14 cellular contexts compared by ENCODE assay signal in genomic region chr7:99943641-99944507, GRCh38. TPM values are rescaled to one million over a fixed set of nuclear protein-coding genes. Genes with fewer than 3 reads are reported as not detected.
DNase-seq lines count a peak whose midpoint lies in the region; ATAC-seq lines count a peak whose summit lies in the region.
"Had no signal": no experiment of that assay in that cellular context is flagged by ENCODE, and none has a peak within 500 bp of the region (broad histone marks: within the 10 kb centered on the region; RNA-seq: fewer than 3 reads in every experiment).

No MANE protein-coding gene starts in this region.

- peaks cover 16% of the 10 kb centered on the region for H3K4me1 ChIP-seq in HUES6 (ENCODE audit: control insufficient read depth, insufficient read depth, low read length)
- H3K4me1 ChIP-seq: adrenal gland had no signal

- POLR2A ChIA-PET in T-cell (lab: Charles Lee): interaction anchor here in 1 of 2 donors (0.6 kb wide), 2 partner anchors 11 to 611 kb away, joined by 3 to 5 read pairs; no protein-coding TSS in a partner anchor

- ATAC-seq in T-cell (replicated peaks in 1 of 4): no peak
- no peak for ATAC-seq in HG03045 (IDR thresholded peaks at IDR 0.05; ENCODE audit: unreplicated experiment)

- peaks cover 19% of the 10 kb centered on the region for H3K9me3 ChIP-seq in HUES6 (ENCODE audit: control insufficient read depth, insufficient read depth, low read depth, low read length)
- H3K9me3 ChIP-seq: adrenal gland had no signal

- peaks cover 21 to 31% of the 10 kb centered on the region in 2 donors for H3K27me3 Mint-ChIP-seq in T-cell

- H3K36me3 ChIP-seq in HUES6 (ENCODE audit: control insufficient read depth, insufficient read depth, low read length): no peaks in the 10 kb centered on the region
- H3K36me3 ChIP-seq: adrenal gland had no signal

- CTCF ChIA-PET in T-cell (lab: Charles Lee): no interaction called here

- H3K4me1 Mint-ChIP-seq in T-cell: peaks cover 7 to 12% (median 9%) of the 10 kb centered on the region in 3 donors
- H3K4me1 Mint-ChIP-seq: nephron had no signal

- DNase-seq in DMS53 (lab: John Stamatoyannopoulos, UW) (peak; percentile 72), T-cell (no peak), iPS-NIHi7 (ENCODE audit: extremely low spot score) (peak; percentile 55), G401 (ENCODE audit: low spot score) (no peak), NCI-H82 treated with DMSO at 0.1 percent for 48 hours (lab: John Stamatoyannopoulos, UW; ENCODE audit: unreplicated experiment) (no peak)
- DNase-seq in stimulated activated CD4-positive, alpha-beta T cell treated with anti-CD3 and anti-CD28 coated beads, Interleukin-12 subunit alpha, Interleukin-12 subunit beta, amount 100 ng/mL, for 4 hours: no peak
- DNase-seq: adrenal gland, NCI-H82 had no signal

- H3K27ac ChIP-seq in HUES6 (ENCODE audit: low read depth, low read length): peak overlapping the region; percentile 95
- H3K27ac ChIP-seq: adrenal gland, coronary artery had no signal

- peaks cover 0 to 5% (median 4%) of the 10 kb centered on the region in 3 donors for H3K9me3 Mint-ChIP-seq in T-cell

- no peaks in the 10 kb centered on the region for H3K36me3 Mint-ChIP-seq in T-cell

- peak overlapping the region in 2 of 3 donors; percentile 2 to 51 for H3K4me3 Mint-ChIP-seq in T-cell
- H3K4me3 Mint-ChIP-seq: nephron had no signal

- H3K27me3 ChIP-seq in HUES6 (ENCODE audit: control insufficient read depth, insufficient read depth, low read length): no peaks in the 10 kb centered on the region

- peak overlapping the region; percentile 3 to 14 for H3K27ac Mint-ChIP-seq in T-cell
- H3K27ac Mint-ChIP-seq: nephron had no signal

- H3K4me3 ChIP-seq in HUES6 (ENCODE audit: low read depth, low read length): peak overlapping the region; percentile 41
- H3K4me3 ChIP-seq: adrenal gland, coronary artery had no signal

- in situ Hi-C loops in G401 (cut with HindIII; ENCODE audit: low sequenced_read_pairs): no loop called here

- peak overlapping the region; percentile 54 for H3K9ac ChIP-seq in HUES6 (ENCODE audit: low read length)

RNA-seq across cellular contexts. Expression of gene GJC3, which starts 14.5 kb away (rescaled TPM):
- under 1 TPM in 4 of 5 donors, not detected in 1; 0.38 to 0.58 (median 0.53) TPM for total RNA-seq in T-cell
- not detected in 2 replicates for total RNA-seq in G401 (2014; rRNA removed; shearing (Covaris generic))
- total RNA-seq: adrenal gland, Daoy, kidney epithelial cell had no signal

RNA-seq across cellular contexts. Expression of gene TRIM4, which starts 24.5 kb away (rescaled TPM):
- total RNA-seq in T-cell: 10 to 100 TPM; 35.8 to 60.9 (median 55.9) TPM
- total RNA-seq in G401 (2014; rRNA removed; shearing (Covaris generic)): 10.0 and 12.9 TPM in 2 replicates

RNA-seq across cellular contexts. Expression of gene AZGP1, which starts 32.0 kb away (rescaled TPM):
- 1 to 10 TPM in 1 of 5 donors, under 1 TPM in 2, not detected in 2; 0.56 to 1.3 (median 0.89) TPM for total RNA-seq in T-cell
- 1.1 TPM in 1 of 2 replicates, not detected in the other for total RNA-seq in G401 (2014; rRNA removed; shearing (Covaris generic))

Comparison
In these comparisons a context has a peak if more than half of its experiments do, and no peak if none do; other contexts are left out.
1. DNase-seq: peak in DMS53 (single experiment) and iPS-NIHi7 (single experiment); none in T-cell (0 of 34), G401 (single experiment), NCI-H82 treated with DMSO at 0.1 percent for 48 hours (single experiment) and stimulated activated CD4-positive, alpha-beta T cell treated with anti-CD3 and anti-CD28 coated beads, Interleukin-12 subunit alpha, Interleukin-12 subunit beta, amount 100 ng/mL, for 4 hours (single experiment).